In the genomic region with DNA sequence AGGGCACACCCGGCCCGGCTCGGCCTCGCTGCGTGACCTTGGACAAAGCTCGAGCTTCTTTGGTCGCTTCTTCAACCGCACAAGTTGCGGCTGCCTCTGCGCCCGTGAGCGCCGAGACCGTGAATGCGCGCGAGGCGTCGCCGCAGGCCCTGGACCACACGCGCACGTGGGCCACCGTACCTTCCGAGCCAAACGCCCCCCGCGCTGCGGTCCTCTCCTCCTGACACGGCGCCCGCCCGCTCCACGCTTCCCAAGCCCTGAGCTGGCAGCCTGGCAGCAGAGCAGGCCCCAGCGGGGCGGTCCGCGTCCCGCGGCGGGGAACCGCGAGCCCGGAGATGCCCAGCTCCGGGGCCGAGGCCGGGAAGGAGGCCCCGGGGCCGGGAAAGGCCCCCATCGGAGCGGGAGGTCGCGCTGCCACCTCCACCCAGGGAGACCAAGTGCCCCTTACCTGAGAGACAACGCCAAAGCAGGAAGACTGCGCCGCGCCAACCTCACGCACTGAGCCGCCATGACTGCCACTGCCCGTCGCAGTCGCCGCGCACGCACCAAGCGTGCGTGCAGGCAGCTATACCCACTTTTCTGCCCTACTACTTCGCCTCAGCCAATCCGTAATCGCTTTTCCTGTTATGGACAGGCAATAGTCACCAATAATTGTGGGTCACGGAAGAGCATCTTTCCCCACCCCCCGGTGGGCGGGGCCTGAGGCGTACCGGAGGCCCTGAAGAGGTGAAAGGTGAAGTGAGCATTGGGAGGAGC, we compare ENCODE assay signal across 1 cellular context.
TF ChIP-seq lines count a peak whose summit lies in the region.

GRPEL1 (minus strand) TSS at position 542 of the 756 bp plus-strand sequence; CDS start at position 510, 32 bp downstream.

TF ChIP-seq in HepG2, 621 proteins besides CTCF, POLR2A, EP300 and RAD21 (continued from another document and continues in another):
- TF ChIP-seq, protein P1, sequence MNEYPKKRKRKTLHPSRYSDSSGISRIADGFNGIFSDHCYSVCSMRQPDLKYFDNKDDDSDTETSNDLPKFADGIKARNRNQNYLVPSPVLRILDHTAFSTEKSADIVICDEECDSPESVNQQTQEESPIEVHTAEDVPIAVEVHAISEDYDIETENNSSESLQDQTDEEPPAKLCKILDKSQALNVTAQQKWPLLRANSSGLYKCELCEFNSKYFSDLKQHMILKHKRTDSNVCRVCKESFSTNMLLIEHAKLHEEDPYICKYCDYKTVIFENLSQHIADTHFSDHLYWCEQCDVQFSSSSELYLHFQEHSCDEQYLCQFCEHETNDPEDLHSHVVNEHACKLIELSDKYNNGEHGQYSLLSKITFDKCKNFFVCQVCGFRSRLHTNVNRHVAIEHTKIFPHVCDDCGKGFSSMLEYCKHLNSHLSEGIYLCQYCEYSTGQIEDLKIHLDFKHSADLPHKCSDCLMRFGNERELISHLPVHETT (CRISPR knock-in tag; conservative IDR thresholded peaks at IDR 0.05): no peak; the same call in 1 of the 2 replicates
- no peak for TF ChIP-seq MBNL3 (CRISPR knock-in tag; conservative IDR thresholded peaks at IDR 0.05)
- TF ChIP-seq ZFP91 (CRISPR knock-in tag; IDR thresholded peaks at IDR 0.05; ENCODE audit: borderline replicate concordance): peak; percentile 87; the same call in 1 of the 2 replicates
- TF ChIP-seq, protein P2, sequence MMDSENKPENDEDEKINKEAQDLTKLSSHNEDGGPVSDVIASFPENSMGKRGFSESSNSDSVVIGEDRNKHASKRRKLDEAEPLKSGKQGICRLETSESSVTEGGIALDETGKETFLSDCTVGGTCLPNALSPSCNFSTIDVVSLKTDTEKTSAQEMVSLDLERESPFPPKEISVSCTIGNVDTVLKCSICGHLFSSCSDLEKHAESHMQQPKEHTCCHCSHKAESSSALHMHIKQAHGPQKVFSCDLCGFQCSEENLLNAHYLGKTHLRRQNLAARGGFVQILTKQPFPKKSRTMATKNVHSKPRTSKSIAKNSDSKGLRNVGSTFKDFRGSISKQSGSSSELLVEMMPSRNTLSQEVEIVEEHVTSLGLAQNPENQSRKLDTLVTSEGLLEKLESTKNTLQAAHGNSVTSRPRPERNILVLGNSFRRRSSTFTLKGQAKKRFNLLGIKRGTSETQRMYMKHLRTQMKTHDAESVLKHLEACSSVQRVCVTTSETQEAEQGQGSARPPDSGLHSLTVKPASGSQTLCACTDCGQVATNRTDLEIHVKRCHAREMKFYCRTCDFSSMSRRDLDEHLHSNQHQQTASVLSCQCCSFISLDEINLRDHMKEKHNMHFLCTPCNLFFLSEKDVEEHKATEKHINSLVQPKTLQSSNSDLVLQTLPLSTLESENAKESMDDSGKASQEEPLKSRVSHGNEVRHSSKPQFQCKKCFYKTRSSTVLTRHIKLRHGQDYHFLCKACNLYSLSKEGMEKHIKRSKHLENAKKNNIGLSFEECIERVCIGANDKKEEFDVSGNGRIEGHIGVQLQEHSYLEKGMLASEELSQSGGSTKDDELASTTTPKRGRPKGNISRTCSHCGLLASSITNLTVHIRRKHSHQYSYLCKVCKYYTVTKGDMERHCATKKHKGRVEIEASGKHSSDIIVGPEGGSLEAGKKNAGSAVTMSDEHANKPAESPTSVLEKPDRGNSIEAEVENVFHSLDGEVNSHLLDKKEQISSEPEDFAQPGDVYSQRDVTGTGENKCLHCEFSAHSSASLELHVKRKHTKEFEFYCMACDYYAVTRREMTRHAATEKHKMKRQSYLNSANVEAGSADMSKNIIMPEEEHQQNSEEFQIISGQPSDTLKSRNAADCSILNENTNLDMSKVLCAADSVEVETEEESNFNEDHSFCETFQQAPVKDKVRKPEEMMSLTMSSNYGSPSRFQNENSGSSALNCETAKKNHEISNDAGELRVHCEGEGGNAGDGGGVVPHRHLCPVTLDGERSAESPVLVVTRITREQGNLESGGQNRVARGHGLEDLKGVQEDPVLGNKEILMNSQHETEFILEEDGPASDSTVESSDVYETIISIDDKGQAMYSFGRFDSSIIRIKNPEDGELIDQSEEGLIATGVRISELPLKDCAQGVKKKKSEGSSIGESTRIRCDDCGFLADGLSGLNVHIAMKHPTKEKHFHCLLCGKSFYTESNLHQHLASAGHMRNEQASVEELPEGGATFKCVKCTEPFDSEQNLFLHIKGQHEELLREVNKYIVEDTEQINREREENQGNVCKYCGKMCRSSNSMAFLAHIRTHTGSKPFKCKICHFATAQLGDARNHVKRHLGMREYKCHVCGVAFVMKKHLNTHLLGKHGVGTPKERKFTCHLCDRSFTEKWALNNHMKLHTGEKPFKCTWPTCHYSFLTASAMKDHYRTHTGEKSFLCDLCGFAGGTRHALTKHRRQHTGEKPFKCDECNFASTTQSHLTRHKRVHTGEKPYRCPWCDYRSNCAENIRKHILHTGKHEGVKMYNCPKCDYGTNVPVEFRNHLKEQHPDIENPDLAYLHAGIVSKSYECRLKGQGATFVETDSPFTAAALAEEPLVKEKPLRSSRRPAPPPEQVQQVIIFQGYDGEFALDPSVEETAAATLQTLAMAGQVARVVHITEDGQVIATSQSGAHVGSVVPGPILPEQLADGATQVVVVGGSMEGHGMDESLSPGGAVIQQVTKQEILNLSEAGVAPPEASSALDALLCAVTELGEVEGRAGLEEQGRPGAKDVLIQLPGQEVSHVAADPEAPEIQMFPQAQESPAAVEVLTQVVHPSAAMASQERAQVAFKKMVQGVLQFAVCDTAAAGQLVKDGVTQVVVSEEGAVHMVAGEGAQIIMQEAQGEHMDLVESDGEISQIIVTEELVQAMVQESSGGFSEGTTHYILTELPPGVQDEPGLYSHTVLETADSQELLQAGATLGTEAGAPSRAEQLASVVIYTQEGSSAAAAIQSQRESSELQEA (CRISPR knock-in tag; IDR thresholded peaks at IDR 0.05; ENCODE audit: not compliant biosample characterization): no peak
- TF ChIP-seq ZNF205 (CRISPR knock-in tag; IDR thresholded peaks at IDR 0.05): no peak
- 0 out of 2 replicates have a peak, but pooled peaks have one; percentile 44 for TF ChIP-seq ZZZ3 (CRISPR knock-in tag; IDR thresholded peaks at IDR 0.05; ENCODE audit: borderline replicate concordance)
- no peak for TF ChIP-seq ATF7 (IDR thresholded peaks at IDR 0.05)
- peak; percentile 72; the same call in 1 of the 2 replicates for TF ChIP-seq ATF7 (CRISPR knock-in tag; IDR thresholded peaks at IDR 0.05)
- TF ChIP-seq MTA1 (CRISPR knock-in tag; IDR thresholded peaks at IDR 0.05; ENCODE audit: borderline replicate concordance): peak; percentile 86; the same call in 1 of the 2 replicates
- 0 out of 2 replicates have a peak, but pooled peaks have one; percentile 32 for TF ChIP-seq NCOA2 (CRISPR knock-in tag; IDR thresholded peaks at IDR 0.05)
- TF ChIP-seq KDM4B (CRISPR knock-in tag; IDR thresholded peaks at IDR 0.05): no peak
- peak; percentile 25; the same call in 1 of the 2 replicates for TF ChIP-seq HOXA5 (CRISPR knock-in tag; IDR thresholded peaks at IDR 0.05)
- peak; percentile 91 for TF ChIP-seq ZNF563 (CRISPR knock-in tag; IDR thresholded peaks at IDR 0.05)
- TF ChIP-seq ZNF749 (CRISPR knock-in tag; IDR thresholded peaks at IDR 0.05; ENCODE audit: borderline replicate concordance): 0 out of 2 replicates have a peak, but pooled peaks have one; percentile 64
- no peak for TF ChIP-seq ZNF468 (CRISPR knock-in tag; IDR thresholded peaks at IDR 0.05)
- peak in 1 of 2 experiments; percentile 90; a peak in 3 of 4 replicates for TF ChIP-seq HMGXB4 (CRISPR knock-in tag; IDR thresholded peaks at IDR 0.05; ENCODE audit: borderline replicate concordance in 1 of 2, low read depth in 1 of 2)
- no peak for TF ChIP-seq ZNF263 (CRISPR knock-in tag; IDR thresholded peaks at IDR 0.05)
- TF ChIP-seq ZNF337 (CRISPR knock-in tag; IDR thresholded peaks at IDR 0.05; ENCODE audit: borderline replicate concordance, low read depth): 0 out of 2 replicates have a peak, but pooled peaks have one; percentile 37
- TF ChIP-seq ZNF616 (CRISPR knock-in tag; IDR thresholded peaks at IDR 0.05; ENCODE audit: low read depth): 0 out of 2 replicates have a peak, but pooled peaks have one; percentile 64
- TF ChIP-seq ZNF432 (CRISPR knock-in tag; IDR thresholded peaks at IDR 0.05; ENCODE audit: borderline replicate concordance): no peak
- peak; percentile 83 for TF ChIP-seq AGO2 (optimal IDR thresholded peaks at IDR 0.05; ENCODE audit: low read depth, low read length)
- TF ChIP-seq, protein P3, sequence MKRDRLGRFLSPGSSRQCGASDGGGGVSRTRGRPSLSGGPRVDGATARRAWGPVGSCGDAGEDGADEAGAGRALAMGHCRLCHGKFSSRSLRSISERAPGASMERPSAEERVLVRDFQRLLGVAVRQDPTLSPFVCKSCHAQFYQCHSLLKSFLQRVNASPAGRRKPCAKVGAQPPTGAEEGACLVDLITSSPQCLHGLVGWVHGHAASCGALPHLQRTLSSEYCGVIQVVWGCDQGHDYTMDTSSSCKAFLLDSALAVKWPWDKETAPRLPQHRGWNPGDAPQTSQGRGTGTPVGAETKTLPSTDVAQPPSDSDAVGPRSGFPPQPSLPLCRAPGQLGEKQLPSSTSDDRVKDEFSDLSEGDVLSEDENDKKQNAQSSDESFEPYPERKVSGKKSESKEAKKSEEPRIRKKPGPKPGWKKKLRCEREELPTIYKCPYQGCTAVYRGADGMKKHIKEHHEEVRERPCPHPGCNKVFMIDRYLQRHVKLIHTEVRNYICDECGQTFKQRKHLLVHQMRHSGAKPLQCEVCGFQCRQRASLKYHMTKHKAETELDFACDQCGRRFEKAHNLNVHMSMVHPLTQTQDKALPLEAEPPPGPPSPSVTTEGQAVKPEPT (CRISPR knock-in tag; IDR thresholded peaks at IDR 0.05; ENCODE audit: low read depth): 0 out of 2 replicates have a peak, but pooled peaks have one; percentile 49
- peak; percentile 94 for TF ChIP-seq SP2 (CRISPR knock-in tag; IDR thresholded peaks at IDR 0.05)
- TF ChIP-seq ZNF709 (CRISPR knock-in tag; IDR thresholded peaks at IDR 0.05): peak; percentile 86
- peak; percentile 80; the same call in 1 of the 2 replicates for TF ChIP-seq ZNF703 (CRISPR knock-in tag; IDR thresholded peaks at IDR 0.05; ENCODE audit: borderline replicate concordance)
- TF ChIP-seq, protein P4, sequence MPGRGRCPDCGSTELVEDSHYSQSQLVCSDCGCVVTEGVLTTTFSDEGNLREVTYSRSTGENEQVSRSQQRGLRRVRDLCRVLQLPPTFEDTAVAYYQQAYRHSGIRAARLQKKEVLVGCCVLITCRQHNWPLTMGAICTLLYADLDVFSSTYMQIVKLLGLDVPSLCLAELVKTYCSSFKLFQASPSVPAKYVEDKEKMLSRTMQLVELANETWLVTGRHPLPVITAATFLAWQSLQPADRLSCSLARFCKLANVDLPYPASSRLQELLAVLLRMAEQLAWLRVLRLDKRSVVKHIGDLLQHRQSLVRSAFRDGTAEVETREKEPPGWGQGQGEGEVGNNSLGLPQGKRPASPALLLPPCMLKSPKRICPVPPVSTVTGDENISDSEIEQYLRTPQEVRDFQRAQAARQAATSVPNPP (CRISPR knock-in tag; IDR thresholded peaks at IDR 0.05): 0 out of 2 replicates have a peak, but pooled peaks have one; percentile 18
- TF ChIP-seq ZGPAT (CRISPR knock-in tag; IDR thresholded peaks at IDR 0.05): peak; percentile 67; the same call in 1 of the 2 replicates
- TF ChIP-seq GRHL1 (CRISPR knock-in tag; conservative IDR thresholded peaks at IDR 0.05): no peak
- TF ChIP-seq, protein P5, sequence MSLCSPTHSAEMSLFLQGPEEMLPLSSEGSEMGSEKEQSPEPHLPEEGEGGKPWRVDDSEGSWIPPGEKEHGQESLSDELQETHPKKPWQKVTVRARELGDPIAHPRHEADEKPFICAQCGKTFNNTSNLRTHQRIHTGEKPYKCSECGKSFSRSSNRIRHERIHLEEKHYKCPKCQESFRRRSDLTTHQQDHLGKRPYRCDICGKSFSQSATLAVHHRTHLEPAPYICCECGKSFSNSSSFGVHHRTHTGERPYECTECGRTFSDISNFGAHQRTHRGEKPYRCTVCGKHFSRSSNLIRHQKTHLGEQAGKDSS (CRISPR knock-in tag; IDR thresholded peaks at IDR 0.05; ENCODE audit: borderline replicate concordance, low read depth): peak; percentile 80; the same call in 1 of the 2 replicates
